In genomic region chr3:156519758-156520162, GRCh38 we compare ENCODE assay signal across 13 cellular contexts. TPM values are rescaled to one million over a fixed set of nuclear protein-coding genes. Genes with fewer than 3 reads are reported as not detected.
A peak's percentile ranks its signal among the peaks of the same experiment; 100 is the strongest.
DNase-seq lines count a peak whose midpoint lies in the region; ATAC-seq, FAIRE-seq and TF ChIP-seq lines count a peak whose summit lies in the region.
"Had no signal": no experiment of that assay in that cellular context is flagged by ENCODE, and none has a peak within 500 bp of the region (broad histone marks: within the 10 kb centered on the region; RNA-seq: fewer than 3 reads in every experiment).

No MANE protein-coding gene starts in this region.

- no peaks in the 10 kb centered on the region for H3K9me3 ChIP-seq in prostate gland
- H3K9me3 ChIP-seq: esophagus muscularis mucosa had no signal

- H3K27me3 ChIP-seq in prostate gland (replicated peaks; ENCODE audit: insufficient read depth), result no peaks in the 10 kb centered on the region
- H3K27me3 ChIP-seq: esophagus muscularis mucosa, neural progenitor cell had no signal

- no peak for TF ChIP-seq CTCF in prostate gland (IDR thresholded peaks at IDR 0.05)

- 86% methylated on average over 1 of the region's 1 CpG for WGBS in prostate gland

- H3K4me3 ChIP-seq in prostate gland, result no peak overlapping the region
- H3K4me3 ChIP-seq: esophagus muscularis mucosa, neural progenitor cell had no signal

- no peak for TF ChIP-seq POLR2A in prostate gland (IDR thresholded peaks at IDR 0.05)

- no peak overlapping the region for H3K27ac ChIP-seq in prostate gland
- H3K27ac ChIP-seq: esophagus muscularis mucosa, KMS-11, neural progenitor cell had no signal

- H3K4me1 ChIP-seq in prostate gland (replicated peaks), result no peaks in the 10 kb centered on the region
- H3K4me1 ChIP-seq: neural progenitor cell had no signal

- no peaks in the 10 kb centered on the region for H3K36me3 ChIP-seq in prostate gland
- H3K36me3 ChIP-seq: esophagus muscularis mucosa, neural progenitor cell had no signal

- ATAC-seq in GM19324 (IDR thresholded peaks at IDR 0.05; ENCODE audit: low FRiP score, unreplicated experiment) (peak; percentile 62), HG02852 (IDR thresholded peaks at IDR 0.05; ENCODE audit: unreplicated experiment) (peak; percentile 46), HG03565 (IDR thresholded peaks at IDR 0.05; ENCODE audit: unreplicated experiment) (peak; percentile 59)

- FAIRE-seq in GM18507 (lab: Jason Lieb, UNC), result peak; percentile 75

- DNase-seq in GM18507 (ENCODE audit: extremely low spot score, insufficient read length, low read depth) (peak; percentile 14), 8988T (no peak), prostate gland (ENCODE audit: low spot score) (no peak), NCI-H69 (lab: John Stamatoyannopoulos, UW) (no peak), amniotic stem cell (lab: John Stamatoyannopoulos, UW) (no peak)
- DNase-seq: aorta, SHP77 treated with DMSO at 0.1 percent for 48 hours had no signal

- intact Hi-C loops in prostate gland (cut with DNase I), result no loop called here

RNA-seq across cellular contexts. Expression of gene SSR3, which starts 35.2 kb away (rescaled TPM):
- total RNA-seq in prostate gland, result 100 to 1,000 TPM; 102 to 142 TPM
